In genomic region chr2:88540346-88540745, GRCh38 we compare ENCODE assay signal across 19 cellular contexts.
A peak's percentile ranks its signal among the peaks of the same experiment; 100 is the strongest.
DNase-seq lines count a peak whose midpoint lies in the region; ATAC-seq, FAIRE-seq and TF ChIP-seq lines count a peak whose summit lies in the region.
"Had no signal": no experiment of that assay in that cellular context is flagged by ENCODE, and none has a peak within 500 bp of the region (broad histone marks: within the 10 kb centered on the region; RNA-seq: fewer than 3 reads in every experiment).

No MANE protein-coding gene starts in this region.

- no peak overlapping the region for H3K4me3 ChIP-seq in epithelial cell of proximal tubule (ENCODE audit: low read depth, low read length)
- H3K4me3 ChIP-seq: heart right ventricle, left lung, tibial artery had no signal

- H3K27me3 Mint-ChIP-seq in osteocyte (ENCODE audit: unreplicated experiment), result peaks cover 17% of the 10 kb centered on the region
- peaks cover 14% of the 10 kb centered on the region for H3K27me3 Mint-ChIP-seq in activated naive CD8-positive, alpha-beta T cell treated with anti-CD3 and anti-CD28 coated beads for 36 hours
- H3K27me3 Mint-ChIP-seq: progenitor cell of endocrine pancreas had no signal

- ATAC-seq in Right ventricle myocardium superior (ENCODE audit: poor library complexity), result no peak
- no peak for ATAC-seq in GM18909 (IDR thresholded peaks at IDR 0.05; ENCODE audit: poor library complexity, unreplicated experiment)
- ATAC-seq: effector memory CD8-positive, alpha-beta T cell; heart right ventricle; left lung had no signal

- TF ChIP-seq CTCF in epithelial cell of proximal tubule (conservative IDR thresholded peaks at IDR 0.05; ENCODE audit: low read depth, low read length) (no peak), osteocyte (IDR thresholded peaks at IDR 0.05) (no peak)

- DNase-seq in GM04503 (ENCODE audit: low read depth), result peak; percentile 37
- peak; percentile 74 for DNase-seq in RCC 7860 (ENCODE audit: low spot score)
- peak; percentile 81 for DNase-seq in epithelial cell of proximal tubule (ENCODE audit: low read depth)
- peak; percentile 27 for DNase-seq in osteocyte (ENCODE audit: extremely low spot score, unreplicated experiment)
- DNase-seq in NCI-H2029 (lab: John Stamatoyannopoulos, UW), result no peak
- DNase-seq in Right ventricle myocardium superior, result no peak
- DNase-seq in activated naive CD8-positive, alpha-beta T cell treated with anti-CD3 and anti-CD28 coated beads for 36 hours, result no peak
- DNase-seq: activated CD8-positive, alpha-beta memory T cell treated with anti-CD3 and anti-CD28 coated beads for 24 hours; activated gamma-delta T cell; CD4-positive, CD25-positive, alpha-beta regulatory T cell; effector memory CD8-positive, alpha-beta T cell; heart right ventricle; left lung; NCI-H1105 treated with DMSO at 0.1 percent for 48 hours; NCI-H2171 treated with DMSO at 0.1 percent for 48 hours; tibial artery had no signal

- H3K4me3 Mint-ChIP-seq in osteocyte (ENCODE audit: unreplicated experiment), result no peak overlapping the region
- no peak overlapping the region for H3K4me3 Mint-ChIP-seq in activated naive CD8-positive, alpha-beta T cell treated with anti-CD3 and anti-CD28 coated beads for 36 hours
- H3K4me3 Mint-ChIP-seq: CD4-positive, CD25-positive, alpha-beta regulatory T cell; effector memory CD8-positive, alpha-beta T cell had no signal

- FAIRE-seq in RCC 7860 (lab: Jason Lieb, UNC), result peak; percentile 92
- FAIRE-seq: G401.6 had no signal

- intact Hi-C loops in Right ventricle myocardium superior (cut with DNase I), result no loop called here

- no peaks in the 10 kb centered on the region for H3K4me1 Mint-ChIP-seq in osteocyte (ENCODE audit: unreplicated experiment)
- H3K4me1 Mint-ChIP-seq in activated naive CD8-positive, alpha-beta T cell treated with anti-CD3 and anti-CD28 coated beads for 36 hours, result no peaks in the 10 kb centered on the region
- H3K4me1 Mint-ChIP-seq: CD4-positive, CD25-positive, alpha-beta regulatory T cell had no signal

- H3K27ac Mint-ChIP-seq in osteocyte (ENCODE audit: unreplicated experiment), result no peak overlapping the region
- H3K27ac Mint-ChIP-seq in activated naive CD8-positive, alpha-beta T cell treated with anti-CD3 and anti-CD28 coated beads for 36 hours, result no peak overlapping the region
- H3K27ac Mint-ChIP-seq: CD4-positive, CD25-positive, alpha-beta regulatory T cell; effector memory CD8-positive, alpha-beta T cell; progenitor cell of endocrine pancreas had no signal

- H3K36me3 Mint-ChIP-seq in osteocyte (ENCODE audit: unreplicated experiment), result no peaks in the 10 kb centered on the region
- peaks cover 1% of the 10 kb centered on the region for H3K36me3 Mint-ChIP-seq in activated naive CD8-positive, alpha-beta T cell treated with anti-CD3 and anti-CD28 coated beads for 36 hours
- H3K36me3 Mint-ChIP-seq: CD4-positive, CD25-positive, alpha-beta regulatory T cell had no signal

- H3K9me3 Mint-ChIP-seq in osteocyte (ENCODE audit: unreplicated experiment), result no peaks in the 10 kb centered on the region
- peaks cover 5% of the 10 kb centered on the region for H3K9me3 Mint-ChIP-seq in activated naive CD8-positive, alpha-beta T cell treated with anti-CD3 and anti-CD28 coated beads for 36 hours
- H3K9me3 Mint-ChIP-seq: effector memory CD8-positive, alpha-beta T cell had no signal

Comparison
In these comparisons a context has a peak if more than half of its experiments do, and no peak if none do; other contexts are left out.
1. DNase-seq: peak in GM04503 (single experiment), RCC 7860 (single experiment), epithelial cell of proximal tubule (single experiment) and osteocyte (single experiment); none in NCI-H2029 (single experiment), Right ventricle myocardium superior (single experiment) and activated naive CD8-positive, alpha-beta T cell treated with anti-CD3 and anti-CD28 coated beads for 36 hours (single experiment).